20 cellular contexts compared by ENCODE assay signal in the genomic region with DNA sequence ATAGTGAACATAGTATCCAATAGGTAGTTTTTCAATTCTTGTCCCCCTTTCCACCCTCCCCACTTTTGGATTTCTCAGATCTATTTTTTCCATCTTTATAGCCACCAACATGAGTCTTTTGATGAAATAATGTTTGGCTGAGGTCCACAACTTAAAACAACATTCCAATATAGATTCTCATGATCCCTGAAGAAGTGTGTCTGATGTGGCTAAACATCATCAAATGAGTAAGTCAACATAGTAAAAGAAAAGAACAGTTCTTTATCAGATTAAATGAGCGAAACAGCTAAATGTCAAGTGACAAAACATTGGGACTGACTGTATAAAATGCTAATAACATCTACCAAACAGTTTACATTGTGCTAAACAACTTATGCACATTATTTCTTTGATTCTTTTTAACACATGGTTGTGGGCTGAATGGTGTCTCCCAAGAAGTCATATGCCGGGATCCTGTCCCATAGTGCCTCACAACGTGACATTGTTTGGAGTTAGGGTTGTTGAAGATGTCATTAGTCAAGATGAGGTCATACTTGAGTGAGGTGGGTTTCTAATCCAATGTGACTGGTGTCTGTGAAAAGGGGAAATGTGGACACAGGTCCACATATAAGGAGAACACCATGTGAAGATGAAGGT.
A peak's percentile ranks its signal among the peaks of the same experiment; 100 is the strongest.
DNase-seq lines count a peak whose midpoint lies in the region; ATAC-seq and TF ChIP-seq lines count a peak whose summit lies in the region.
"Had no signal": no experiment of that assay in that cellular context is flagged by ENCODE, and none has a peak within 500 bp of the region (broad histone marks: within the 10 kb centered on the region; RNA-seq: fewer than 3 reads in every experiment).

No MANE protein-coding gene starts in this region.

- no peaks in the 10 kb centered on the region for H3K27me3 ChIP-seq in Karpas-422 (ENCODE audit: low read length)

- DNase-seq in HFFc6 (peak; percentile 92), amniotic stem cell (lab: John Stamatoyannopoulos, UW) (peak; percentile 34), fibroblast of peridontal ligament (ENCODE audit: extremely low read depth) (peak; percentile 82), SKM-1 treated with dmso at 0.1 percent for 144 hours (lab: John Stamatoyannopoulos, UW; ENCODE audit: unreplicated experiment) (no peak), Karpas-422 (no peak)
- DNase-seq in activated CD4-positive, alpha-beta T cell treated with anti-CD3 and anti-CD28 coated beads for 48 hours, result no peak
- DNase-seq: activated CD4-positive, alpha-beta T cell treated with anti-CD3 and anti-CD28 coated beads for 36 hours; activated naive CD4-positive, alpha-beta T cell treated with anti-CD3 and anti-CD28 coated beads, Interleukin-2, amount 10 ng/mL, durations not matched to agents 7 days and 5 days; COR-L47; GDM1; H9; left cardiac atrium; occipital lobe; small intestine had no signal

- no peaks in the 10 kb centered on the region for H3K9me3 Mint-ChIP-seq in HFFc6
- H3K9me3 Mint-ChIP-seq: activated naive CD4-positive, alpha-beta T cell treated with anti-CD3 and anti-CD28 coated beads, Interleukin-2, amount 10 ng/mL, durations not matched to agents 7 days and 5 days; central memory CD8-positive, alpha-beta T cell; H9; T-helper 2 cell treated with Interferon-gamma antibody and Interleukin-4, amounts not matched to agents 5 μg/mL and 100 μg/mL, for 36 hours; type B pancreatic cell had no signal

- H3K27me3 Mint-ChIP-seq in HFFc6 (ENCODE audit: insufficient read depth), result no peaks in the 10 kb centered on the region
- H3K27me3 Mint-ChIP-seq: type B pancreatic cell had no signal

- peaks cover 65% of the 10 kb centered on the region for H3K4me1 Mint-ChIP-seq in HFFc6 (ENCODE audit: low read depth)
- H3K4me1 Mint-ChIP-seq: activated naive CD4-positive, alpha-beta T cell treated with anti-CD3 and anti-CD28 coated beads, Interleukin-2, amount 10 ng/mL, durations not matched to agents 7 days and 5 days; central memory CD8-positive, alpha-beta T cell; stimulated activated memory B cell treated with anti-CD40 and anti-IgM and Interleukin-4, amounts not matched to agents 10 μg/mL and 1 μg/mL and 100 μg/mL, for 72 hours had no signal

- H3K27ac ChIP-seq in 22Rv1 (peak overlapping the region; percentile 49), Karpas-422 (ENCODE audit: low read length) (no peak overlapping the region)

- H3K36me3 ChIP-seq in Karpas-422 (ENCODE audit: insufficient read depth, low read length), result no peaks in the 10 kb centered on the region

- H3K9ac ChIP-seq in Karpas-422 (ENCODE audit: low read length), result no peak overlapping the region

- H3K4me3 ChIP-seq in Karpas-422 (ENCODE audit: low read length), result no peak overlapping the region

- no peak overlapping the region for H2AFZ ChIP-seq in Karpas-422 (ENCODE audit: low read length)

- no peaks in the 10 kb centered on the region for H3K79me2 ChIP-seq in Karpas-422 (ENCODE audit: low read length)

- H4K20me1 ChIP-seq in Karpas-422 (ENCODE audit: insufficient read depth, low read depth, low read length), result no peaks in the 10 kb centered on the region

- peak overlapping the region; percentile 20; the same call in 1 of the 2 replicates for H3K4me3 Mint-ChIP-seq in HFFc6
- H3K4me3 Mint-ChIP-seq: activated CD4-positive, alpha-beta T cell treated with anti-CD3 and anti-CD28 coated beads for 36 hours; activated naive CD4-positive, alpha-beta T cell treated with anti-CD3 and anti-CD28 coated beads, Interleukin-2, amount 10 ng/mL, durations not matched to agents 7 days and 5 days; central memory CD8-positive, alpha-beta T cell; H9; stimulated activated memory B cell treated with anti-CD40 and anti-IgM and Interleukin-4, amounts not matched to agents 10 μg/mL and 1 μg/mL and 100 μg/mL, for 72 hours; T-helper 2 cell treated with Interferon-gamma antibody and Interleukin-4, amounts not matched to agents 5 μg/mL and 100 μg/mL, for 36 hours; type B pancreatic cell had no signal

- TF ChIP-seq CTCF in 22Rv1 (IDR thresholded peaks at IDR 0.05) (no peak), HFFc6 (IDR thresholded peaks at IDR 0.05) (no peak)

- peak overlapping the region; percentile 88 for H3K27ac Mint-ChIP-seq in HFFc6
- H3K27ac Mint-ChIP-seq: activated CD4-positive, alpha-beta T cell treated with anti-CD3 and anti-CD28 coated beads for 36 hours; activated naive CD4-positive, alpha-beta T cell treated with anti-CD3 and anti-CD28 coated beads, Interleukin-2, amount 10 ng/mL, durations not matched to agents 7 days and 5 days; H9; stimulated activated memory B cell treated with anti-CD40 and anti-IgM and Interleukin-4, amounts not matched to agents 10 μg/mL and 1 μg/mL and 100 μg/mL, for 72 hours; T-helper 2 cell treated with Interferon-gamma antibody and Interleukin-4, amounts not matched to agents 5 μg/mL and 100 μg/mL, for 36 hours; type B pancreatic cell had no signal

- no peaks in the 10 kb centered on the region for H3K9me3 ChIP-seq in Karpas-422 (ENCODE audit: low read length)

- H3K9me2 ChIP-seq in Karpas-422 (replicated peaks; ENCODE audit: insufficient read depth, low read length), result no peaks in the 10 kb centered on the region

- H3K4me2 ChIP-seq in Karpas-422 (ENCODE audit: low read depth, low read length, poor library complexity, severe bottlenecking), result no peak overlapping the region

- peaks cover 19% of the 10 kb centered on the region for H3K36me3 Mint-ChIP-seq in HFFc6 (ENCODE audit: low read depth)
- H3K36me3 Mint-ChIP-seq: activated naive CD4-positive, alpha-beta T cell treated with anti-CD3 and anti-CD28 coated beads, Interleukin-2, amount 10 ng/mL, durations not matched to agents 7 days and 5 days; stimulated activated memory B cell treated with anti-CD40 and anti-IgM and Interleukin-4, amounts not matched to agents 10 μg/mL and 1 μg/mL and 100 μg/mL, for 72 hours; type B pancreatic cell had no signal

- no peaks in the 10 kb centered on the region for H3K4me1 ChIP-seq in Karpas-422 (ENCODE audit: low read length)

- no peak for ATAC-seq in HG02642 (IDR thresholded peaks at IDR 0.05; ENCODE audit: poor library complexity, unreplicated experiment)
- ATAC-seq: activated CD4-positive, alpha-beta T cell treated with anti-CD3 and anti-CD28 coated beads for 36 hours; left cardiac atrium; stimulated activated memory B cell treated with anti-CD40 and anti-IgM and Interleukin-4, amounts not matched to agents 10 μg/mL and 1 μg/mL and 100 μg/mL, for 72 hours had no signal

Comparison
In these comparisons a context has a peak if more than half of its experiments do, and no peak if none do; other contexts are left out.
1. DNase-seq: peak in HFFc6 (single experiment), amniotic stem cell (single experiment) and fibroblast of peridontal ligament (single experiment); none in SKM-1 treated with dmso at 0.1 percent for 144 hours (single experiment), Karpas-422 (single experiment) and activated CD4-positive, alpha-beta T cell treated with anti-CD3 and anti-CD28 coated beads for 48 hours (single experiment).